31 cellular contexts compared by ENCODE assay signal in the genomic region with DNA sequence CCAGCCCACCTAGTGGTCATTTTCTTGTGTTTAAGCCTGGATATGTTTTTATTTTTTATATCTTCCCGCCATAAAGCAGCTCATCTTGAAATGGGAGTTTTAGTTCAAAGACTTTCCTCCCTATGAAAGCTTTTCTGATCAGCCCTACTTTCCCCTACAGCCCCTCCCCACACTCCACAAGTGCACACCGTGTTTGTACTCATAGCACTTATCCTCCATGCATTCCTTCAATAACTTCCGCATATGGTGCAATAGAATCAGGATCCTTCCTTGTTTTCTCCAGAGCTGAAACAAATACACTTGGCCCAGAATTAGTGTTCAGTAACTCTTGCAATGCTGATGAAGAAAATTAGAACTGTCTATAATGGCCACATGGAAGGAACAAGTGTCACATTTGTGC.
"Had no signal": no experiment of that assay in that cellular context is flagged by ENCODE, and none has a peak within 500 bp of the region (broad histone marks: within the 10 kb centered on the region; RNA-seq: fewer than 3 reads in every experiment).

No MANE protein-coding gene starts in this region.

- H3K9me3 ChIP-seq: esophagus squamous epithelium, heart right ventricle, left ventricle myocardium inferior, ovary, right lobe of liver, thoracic aorta had no signal

- H3K27ac Mint-ChIP-seq: activated CD4-positive, alpha-beta memory T cell treated with anti-CD3 and anti-CD28 coated beads, Interleukin-2, amount 10 ng/mL, durations not matched to agents 7 days and 5 days; activated CD4-positive, alpha-beta T cell treated with anti-CD3 and anti-CD28 coated beads, Interleukin-2, amount 10 ng/mL, durations not matched to agents 24 days and 14 days; activated T-cell treated with anti-CD3 and anti-CD28 coated beads, Interleukin-2, amount 50 U/mL, for 24 hours; activated T-helper 17 cell treated with anti-CD3 and anti-CD28 coated beads, Interleukin-2, amount 50 U/mL, for 72 hours; mesothelial cell of epicardium; naive thymus-derived CD4-positive, alpha-beta T cell; progenitor cell of endocrine pancreas; stimulated activated naive CD8-positive, alpha-beta T cell treated with anti-CD3 and anti-CD28 coated beads, Interleukin-15, Interleukin-2, amounts not matched to agents 100 ng/mL and 50 ng/mL, for 24 hours had no signal

- H3K9me3 Mint-ChIP-seq: activated CD4-positive, alpha-beta memory T cell treated with anti-CD3 and anti-CD28 coated beads, Interleukin-2, amount 10 ng/mL, durations not matched to agents 7 days and 5 days; activated CD4-positive, alpha-beta T cell treated with anti-CD3 and anti-CD28 coated beads, Interleukin-2, amount 10 ng/mL, durations not matched to agents 24 days and 14 days; activated T-cell treated with anti-CD3 and anti-CD28 coated beads, Interleukin-2, amount 50 U/mL, for 24 hours; activated T-helper 17 cell treated with anti-CD3 and anti-CD28 coated beads, Interleukin-2, amount 50 U/mL, for 72 hours; mesothelial cell of epicardium; stimulated activated naive CD8-positive, alpha-beta T cell treated with anti-CD3 and anti-CD28 coated beads, Interleukin-15, Interleukin-2, amounts not matched to agents 100 ng/mL and 50 ng/mL, for 24 hours had no signal

- H3K4me1 Mint-ChIP-seq: activated CD4-positive, alpha-beta memory T cell treated with anti-CD3 and anti-CD28 coated beads, Interleukin-2, amount 10 ng/mL, durations not matched to agents 7 days and 5 days; activated CD4-positive, alpha-beta T cell treated with anti-CD3 and anti-CD28 coated beads, Interleukin-2, amount 10 ng/mL, durations not matched to agents 24 days and 14 days; activated T-helper 17 cell treated with anti-CD3 and anti-CD28 coated beads, Interleukin-2, amount 50 U/mL, for 72 hours; naive thymus-derived CD4-positive, alpha-beta T cell had no signal

- H3K27me3 ChIP-seq: brain microvascular endothelial cell, esophagus squamous epithelium, ovary, right lobe of liver had no signal

- ATAC-seq: activated T-helper 17 cell treated with anti-CD3 and anti-CD28 coated beads, Interleukin-2, amount 50 U/mL, for 72 hours; heart right ventricle; naive thymus-derived CD4-positive, alpha-beta T cell; right lobe of liver had no signal

- DNase-seq: activated CD4-positive, alpha-beta memory T cell treated with anti-CD3 and anti-CD28 coated beads, Interleukin-2, amount 10 ng/mL, durations not matched to agents 7 days and 5 days; activated CD4-positive, alpha-beta T cell treated with anti-CD3 and anti-CD28 coated beads, Interleukin-2, amount 10 ng/mL, durations not matched to agents 24 days and 14 days; activated CD4-positive, CD25-positive, alpha-beta regulatory T cell treated with anti-CD3 and anti-CD28 coated beads, Interleukin-2, amount 50 U/mL, for 72 hours; activated CD8-positive, alpha-beta memory T cell treated with anti-CD3 and anti-CD28 coated beads, Interleukin-2, amount 50 U/mL, for 48 hours; activated gamma-delta T cell treated with Interleukin-2 at 50 U/mL for 16 hours; activated naive CD4-positive, alpha-beta T cell treated with anti-CD3 and anti-CD28 coated beads, Interleukin-2, amount 50 U/mL, for 16 hours; activated T-cell treated with anti-CD3 and anti-CD28 coated beads, Interleukin-2, amount 50 U/mL, for 24 hours; amniotic stem cell; brain microvascular endothelial cell; caudate nucleus; dermis blood vessel endothelial cell; effector CD4-positive, alpha-beta T cell; esophagus squamous epithelium; foreskin melanocyte; heart right ventricle; kidney glomerular epithelial cell; left ventricle myocardium inferior; naive thymus-derived CD4-positive, alpha-beta T cell; ovary; right lobe of liver; stimulated activated CD4-positive, alpha-beta T cell treated with anti-CD3 and anti-CD28 coated beads, Interleukin-12 subunit alpha, Interleukin-12 subunit beta, amount 100 ng/mL, for 4 hours; stimulated activated CD4-positive, alpha-beta T cell treated with anti-CD3 and anti-CD28 coated beads, Interleukin-4, amount 100 ng/mL, for 1 hour; T-helper 2 cell had no signal

- H3K36me3 ChIP-seq: brain microvascular endothelial cell, heart right ventricle, left ventricle myocardium inferior, ovary, right lobe of liver, thoracic aorta had no signal

- H3K4me3 ChIP-seq: esophagus squamous epithelium, heart right ventricle, left ventricle myocardium inferior, ovary, right lobe of liver, thoracic aorta had no signal

- FAIRE-seq: astrocyte, colon had no signal

- H3K36me3 Mint-ChIP-seq: mesothelial cell of epicardium; naive thymus-derived CD4-positive, alpha-beta T cell had no signal

- H3K4me1 ChIP-seq: left ventricle myocardium inferior, right lobe of liver had no signal

- H3K27ac ChIP-seq: brain microvascular endothelial cell, epithelial cell of prostate, esophagus squamous epithelium, heart right ventricle, left ventricle myocardium inferior, ovary, right lobe of liver, thoracic aorta had no signal

- H3K4me3 Mint-ChIP-seq: activated CD4-positive, alpha-beta memory T cell treated with anti-CD3 and anti-CD28 coated beads, Interleukin-2, amount 10 ng/mL, durations not matched to agents 7 days and 5 days; activated CD4-positive, alpha-beta T cell treated with anti-CD3 and anti-CD28 coated beads, Interleukin-2, amount 10 ng/mL, durations not matched to agents 24 days and 14 days; activated T-cell treated with anti-CD3 and anti-CD28 coated beads, Interleukin-2, amount 50 U/mL, for 24 hours; activated T-helper 17 cell treated with anti-CD3 and anti-CD28 coated beads, Interleukin-2, amount 50 U/mL, for 72 hours; mesothelial cell of epicardium; naive thymus-derived CD4-positive, alpha-beta T cell; stimulated activated naive CD8-positive, alpha-beta T cell treated with anti-CD3 and anti-CD28 coated beads, Interleukin-15, Interleukin-2, amounts not matched to agents 100 ng/mL and 50 ng/mL, for 24 hours had no signal

- H3K27me3 Mint-ChIP-seq: activated CD4-positive, alpha-beta memory T cell treated with anti-CD3 and anti-CD28 coated beads, Interleukin-2, amount 10 ng/mL, durations not matched to agents 7 days and 5 days; activated CD4-positive, alpha-beta T cell treated with anti-CD3 and anti-CD28 coated beads, Interleukin-2, amount 10 ng/mL, durations not matched to agents 24 days and 14 days had no signal
